In the genomic region with DNA sequence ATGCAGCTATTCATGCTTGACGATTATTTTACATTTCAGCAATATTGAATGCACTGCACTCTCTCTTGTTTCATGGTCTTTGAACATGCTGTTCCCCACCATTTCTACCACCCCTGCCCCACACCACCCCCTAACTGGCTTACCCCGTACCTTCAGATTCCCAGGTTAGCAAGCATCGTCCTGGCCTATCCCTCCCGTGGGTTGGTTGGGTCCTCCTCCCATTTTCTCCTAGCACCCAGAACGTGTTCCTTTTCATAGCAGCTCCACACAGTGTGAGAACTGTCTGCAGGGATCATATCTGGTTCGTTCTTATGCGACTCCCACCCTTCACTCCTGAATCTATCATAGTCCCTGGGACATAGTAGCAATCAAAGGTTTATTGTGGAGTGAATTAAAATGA, we compare ENCODE assay signal across 41 cellular contexts. TPM values are rescaled to one million over a fixed set of nuclear protein-coding genes. Genes with fewer than 3 reads are reported as not detected.
"Had no signal": no experiment of that assay in that cellular context is flagged by ENCODE, and none has a peak within 500 bp of the region (broad histone marks: within the 10 kb centered on the region; RNA-seq: fewer than 3 reads in every experiment).

No MANE protein-coding gene starts in this region.

- H3K27me3 Mint-ChIP-seq: activated naive CD4-positive, alpha-beta T cell treated with anti-CD3 and anti-CD28 coated beads, Interleukin-2, amount 10 ng/mL, durations not matched to agents 7 days and 5 days; activated naive CD8-positive, alpha-beta T cell treated with anti-CD3 and anti-CD28 coated beads, Interleukin-2, amount 50 U/mL, for 24 hours; central memory CD8-positive, alpha-beta T cell had no signal

- H3K4me1 Mint-ChIP-seq: activated naive CD4-positive, alpha-beta T cell treated with anti-CD3 and anti-CD28 coated beads, Interleukin-2, amount 10 ng/mL, durations not matched to agents 7 days and 5 days; activated naive CD4-positive, alpha-beta T cell treated with anti-CD3 and anti-CD28 coated beads, Interleukin-2, amount 50 U/mL, for 24 hours; activated naive CD8-positive, alpha-beta T cell treated with anti-CD3 and anti-CD28 coated beads for 36 hours; activated naive CD8-positive, alpha-beta T cell treated with anti-CD3 and anti-CD28 coated beads, Interleukin-2, amount 10 ng/mL, durations not matched to agents 7 days and 5 days; activated naive CD8-positive, alpha-beta T cell treated with anti-CD3 and anti-CD28 coated beads, Interleukin-2, amount 50 U/mL, for 24 hours; activated T-helper 17 cell treated with anti-CD3 and anti-CD28 coated beads, Interleukin-2, amount 50 U/mL, for 72 hours; brain; central memory CD8-positive, alpha-beta T cell had no signal

- H3K27me3 ChIP-seq: ascending aorta, body of pancreas, brain microvascular endothelial cell, breast epithelium, cardiac muscle cell had no signal

- H3K36me3 ChIP-seq: adrenal gland, ascending aorta, brain microvascular endothelial cell, breast epithelium, cardiac muscle cell had no signal

- H3K9me3 ChIP-seq: adrenal gland, ascending aorta, body of pancreas, breast epithelium had no signal

- H3K4me3 ChIP-seq: adrenal gland, ascending aorta, body of pancreas, breast epithelium, cardiac muscle cell had no signal

- DNase-seq: activated effector memory CD4-positive, alpha-beta T cell treated with anti-CD3 and anti-CD28 coated beads, Interleukin-2, amount 50 U/mL, for 16 hours; activated effector memory CD4-positive, alpha-beta T cell treated with Interleukin-2 at 50 U/mL for 16 hours; activated gamma-delta T cell; activated gamma-delta T cell treated with Interleukin-2 at 50 U/mL for 16 hours; activated naive CD4-positive, alpha-beta T cell; activated naive CD4-positive, alpha-beta T cell treated with anti-CD3 and anti-CD28 coated beads for 36 hours; activated naive CD4-positive, alpha-beta T cell treated with anti-CD3 and anti-CD28 coated beads, Interleukin-2, amount 10 ng/mL, durations not matched to agents 7 days and 5 days; activated naive CD4-positive, alpha-beta T cell treated with anti-CD3 and anti-CD28 coated beads, Interleukin-2, amount 50 U/mL, for 16 hours; activated naive CD4-positive, alpha-beta T cell treated with Interleukin-2 at 50 U/mL for 16 hours; activated naive CD8-positive, alpha-beta T cell treated with anti-CD3 and anti-CD28 coated beads for 36 hours; activated naive CD8-positive, alpha-beta T cell treated with anti-CD3 and anti-CD28 coated beads, Interleukin-2, amount 10 ng/mL, durations not matched to agents 7 days and 5 days; activated naive CD8-positive, alpha-beta T cell treated with anti-CD3 and anti-CD28 coated beads, Interleukin-2, amount 50 U/mL, for 24 hours; activated T-cell treated with anti-CD3 and anti-CD28 coated beads, Interleukin-2, amount 50 U/mL, for 1 hour; activated T-cell treated with anti-CD3 and anti-CD28 coated beads, Interleukin-2, amount 50 U/mL, for 24 hours; activated T-cell treated with anti-CD3 and anti-CD28 coated beads, Interleukin-2, amount 50 U/mL, for 4 hours; activated T-cell treated with anti-CD3 and anti-CD28 coated beads, Interleukin-2, amount 50 U/mL, for 48 hours; activated T-cell treated with anti-CD3 and anti-CD28 coated beads, Interleukin-2, amount 50 U/mL, for 72 hours; adrenal gland; amniotic stem cell; amygdala; aorta; body of pancreas; brain microvascular endothelial cell; central memory CD4-positive, alpha-beta T cell; cerebellar nuclear complex had no signal

- H3K36me3 Mint-ChIP-seq: activated naive CD4-positive, alpha-beta T cell treated with anti-CD3 and anti-CD28 coated beads, Interleukin-2, amount 10 ng/mL, durations not matched to agents 7 days and 5 days; activated naive CD4-positive, alpha-beta T cell treated with anti-CD3 and anti-CD28 coated beads, Interleukin-2, amount 50 U/mL, for 24 hours; activated naive CD8-positive, alpha-beta T cell; activated naive CD8-positive, alpha-beta T cell treated with anti-CD3 and anti-CD28 coated beads for 36 hours; activated naive CD8-positive, alpha-beta T cell treated with anti-CD3 and anti-CD28 coated beads, Interleukin-2, amount 10 ng/mL, durations not matched to agents 7 days and 5 days; brain had no signal

- H3K27ac Mint-ChIP-seq: activated naive CD4-positive, alpha-beta T cell treated with anti-CD3 and anti-CD28 coated beads for 36 hours; activated naive CD4-positive, alpha-beta T cell treated with anti-CD3 and anti-CD28 coated beads, Interleukin-2, amount 10 ng/mL, durations not matched to agents 7 days and 5 days; activated naive CD4-positive, alpha-beta T cell treated with anti-CD3 and anti-CD28 coated beads, Interleukin-2, amount 50 U/mL, for 24 hours; activated naive CD4-positive, alpha-beta T cell treated with anti-CD3 and anti-CD28 coated beads, Interleukin-2, amount 50 U/mL, for 72 hours; activated naive CD8-positive, alpha-beta T cell; activated naive CD8-positive, alpha-beta T cell treated with anti-CD3 and anti-CD28 coated beads for 36 hours; activated naive CD8-positive, alpha-beta T cell treated with anti-CD3 and anti-CD28 coated beads, Interleukin-2, amount 10 ng/mL, durations not matched to agents 7 days and 5 days; activated naive CD8-positive, alpha-beta T cell treated with anti-CD3 and anti-CD28 coated beads, Interleukin-2, amount 50 U/mL, for 24 hours; activated T-cell treated with anti-CD3 and anti-CD28 coated beads, Interleukin-2, amount 50 U/mL, for 24 hours; activated T-cell treated with anti-CD3 and anti-CD28 coated beads, Interleukin-2, amount 50 U/mL, for 72 hours; activated T-helper 1 cell treated with anti-CD3 and anti-CD28 coated beads, Interleukin-12 subunit alpha, Interleukin-12 subunit beta, Interleukin-2, Interleukin-4 antibody, amounts not matched to agents 30 ng/mL and 10 ng/mL and 1 ng/mL, durations not matched to agents 14 hours and 24 hours and 36 hours; activated T-helper 17 cell treated with anti-CD3 and anti-CD28 coated beads, Interleukin-2, amount 50 U/mL, for 72 hours; activated T-helper 2 cell treated with anti-CD3 and anti-CD28 coated beads, Interferon-gamma antibody, Interleukin-2, Interleukin-4, amounts not matched to agents 10 μg/mL and 5 μg/mL and 100 μg/mL, durations not matched to agents 14 hours and 24 hours and 36 hours; brain had no signal

- H3K4me1 ChIP-seq: adrenal gland, ascending aorta, body of pancreas had no signal

- H3K4me3 Mint-ChIP-seq: activated naive CD4-positive, alpha-beta T cell treated with anti-CD3 and anti-CD28 coated beads for 36 hours; activated naive CD4-positive, alpha-beta T cell treated with anti-CD3 and anti-CD28 coated beads, Interleukin-2, amount 10 ng/mL, durations not matched to agents 7 days and 5 days; activated naive CD4-positive, alpha-beta T cell treated with anti-CD3 and anti-CD28 coated beads, Interleukin-2, amount 50 U/mL, for 24 hours; activated naive CD8-positive, alpha-beta T cell; activated naive CD8-positive, alpha-beta T cell treated with anti-CD3 and anti-CD28 coated beads for 36 hours; activated naive CD8-positive, alpha-beta T cell treated with anti-CD3 and anti-CD28 coated beads, Interleukin-2, amount 10 ng/mL, durations not matched to agents 7 days and 5 days; activated naive CD8-positive, alpha-beta T cell treated with anti-CD3 and anti-CD28 coated beads, Interleukin-2, amount 50 U/mL, for 24 hours; activated T-cell treated with anti-CD3 and anti-CD28 coated beads, Interleukin-2, amount 50 U/mL, for 24 hours; activated T-cell treated with anti-CD3 and anti-CD28 coated beads, Interleukin-2, amount 50 U/mL, for 4 hours; activated T-cell treated with anti-CD3 and anti-CD28 coated beads, Interleukin-2, amount 50 U/mL, for 72 hours; activated T-helper 1 cell treated with anti-CD3 and anti-CD28 coated beads, Interleukin-12 subunit alpha, Interleukin-12 subunit beta, Interleukin-2, Interleukin-4 antibody, amounts not matched to agents 30 ng/mL and 10 ng/mL and 1 ng/mL, durations not matched to agents 14 hours and 24 hours and 36 hours; activated T-helper 17 cell treated with anti-CD3 and anti-CD28 coated beads, Interleukin-2, amount 50 U/mL, for 72 hours; brain; central memory CD8-positive, alpha-beta T cell had no signal

- H3K27ac ChIP-seq: adrenal gland, ascending aorta, body of pancreas, brain microvascular endothelial cell, breast epithelium, cardiac muscle cell had no signal

- ATAC-seq: activated naive CD4-positive, alpha-beta T cell treated with anti-CD3 and anti-CD28 coated beads, Interleukin-2, amount 50 U/mL, for 72 hours; activated naive CD8-positive, alpha-beta T cell treated with anti-CD3 and anti-CD28 coated beads, Interleukin-2, amount 50 U/mL, for 24 hours; activated T-cell treated with anti-CD3 and anti-CD28 coated beads, Interleukin-2, amount 50 U/mL, for 4 hours; activated T-cell treated with anti-CD3 and anti-CD28 coated beads, Interleukin-2, amount 50 U/mL, for 72 hours; activated T-helper 17 cell treated with anti-CD3 and anti-CD28 coated beads, Interleukin-2, amount 50 U/mL, for 72 hours; body of pancreas had no signal

- H3K9me3 Mint-ChIP-seq: activated naive CD4-positive, alpha-beta T cell treated with anti-CD3 and anti-CD28 coated beads for 36 hours; activated naive CD4-positive, alpha-beta T cell treated with anti-CD3 and anti-CD28 coated beads, Interleukin-2, amount 50 U/mL, for 24 hours; activated naive CD8-positive, alpha-beta T cell treated with anti-CD3 and anti-CD28 coated beads for 36 hours; activated naive CD8-positive, alpha-beta T cell treated with anti-CD3 and anti-CD28 coated beads, Interleukin-2, amount 10 ng/mL, durations not matched to agents 7 days and 5 days; activated naive CD8-positive, alpha-beta T cell treated with anti-CD3 and anti-CD28 coated beads, Interleukin-2, amount 50 U/mL, for 24 hours; activated T-helper 17 cell treated with anti-CD3 and anti-CD28 coated beads, Interleukin-2, amount 50 U/mL, for 72 hours; activated T-helper 2 cell treated with anti-CD3 and anti-CD28 coated beads, Interferon-gamma antibody, Interleukin-2, Interleukin-4, amounts not matched to agents 10 μg/mL and 5 μg/mL and 100 μg/mL, durations not matched to agents 14 hours and 24 hours and 36 hours had no signal

RNA-seq across cellular contexts. Expression of gene C10orf90, which starts 48.7 kb away (rescaled TPM):
- total RNA-seq: activated naive CD4-positive, alpha-beta T cell treated with anti-CD3 and anti-CD28 coated beads for 36 hours; activated naive CD4-positive, alpha-beta T cell treated with anti-CD3 and anti-CD28 coated beads, Interleukin-2, amount 50 U/mL, for 72 hours; activated naive CD8-positive, alpha-beta T cell treated with anti-CD3 and anti-CD28 coated beads for 36 hours; activated naive CD8-positive, alpha-beta T cell treated with anti-CD3 and anti-CD28 coated beads, Interleukin-2, amount 10 ng/mL, durations not matched to agents 7 days and 5 days; activated T-cell treated with anti-CD3 and anti-CD28 coated beads, Interleukin-2, amount 50 U/mL, for 4 hours; activated T-cell treated with anti-CD3 and anti-CD28 coated beads, Interleukin-2, amount 50 U/mL, for 72 hours; activated T-helper 1 cell treated with anti-CD3 and anti-CD28 coated beads, Interleukin-12 subunit alpha, Interleukin-12 subunit beta, Interleukin-2, Interleukin-4 antibody, amounts not matched to agents 30 ng/mL and 10 ng/mL and 1 ng/mL, durations not matched to agents 14 hours and 24 hours and 36 hours; activated T-helper 2 cell treated with anti-CD3 and anti-CD28 coated beads, Interferon-gamma antibody, Interleukin-2, Interleukin-4, amounts not matched to agents 10 μg/mL and 5 μg/mL and 100 μg/mL, durations not matched to agents 14 hours and 24 hours and 36 hours; aorta; ascending aorta; astrocyte; body of pancreas; bronchial epithelial cell; cardiac muscle cell; cardiac septum; cerebellum; chondrocyte had no signal
